Comparison of ENCODE assay signal across 29 cellular contexts in genomic region chr9:9961934-9962333, GRCh38.
"Had no signal": no experiment of that assay in that cellular context is flagged by ENCODE, and none has a peak within 500 bp of the region (broad histone marks: within the 10 kb centered on the region; RNA-seq: fewer than 3 reads in every experiment).

No MANE protein-coding gene starts in this region.

- H3K27ac ChIP-seq: heart left ventricle, left ventricle myocardium inferior, neural progenitor cell, neutrophil, skin epidermis, suprapubic skin, thoracic aorta, tibial artery, upper lobe of right lung had no signal

- DNase-seq: heart left ventricle; hypothalamus; immature natural killer cell; islet precursor cell; left ventricle myocardium inferior; mesendoderm; naive B cell; natural killer cell; nephron progenitor cell; occipital lobe; retina; right cardiac atrium; stimulated activated CD4-positive, alpha-beta T cell treated with anti-CD3 and anti-CD28 coated beads, Interleukin-12 subunit alpha, Interleukin-12 subunit beta, amount 100 ng/mL, for 4 hours; stimulated activated CD4-positive, alpha-beta T cell treated with anti-CD3 and anti-CD28 coated beads, Interleukin-4, amount 100 ng/mL, for 24 hours; stimulated activated naive CD4-positive, alpha-beta T cell; tibial artery; trophoblast cell; upper lobe of right lung had no signal

- H3K27me3 ChIP-seq: heart left ventricle, neural progenitor cell, neutrophil, suprapubic skin, tibial artery, upper lobe of right lung had no signal

- H3K4me3 Mint-ChIP-seq: immature natural killer cell; mesothelial cell of epicardium; naive B cell; natural killer cell; nephron progenitor cell; neural progenitor cell; stimulated activated effector memory CD8-positive, alpha-beta T cell treated with anti-CD3 and anti-CD28 coated beads, Interleukin-12 subunit alpha, Interleukin-12 subunit beta, amount 100 ng/mL, for 72 hours; stimulated activated naive CD8-positive, alpha-beta T cell treated with anti-CD3 and anti-CD28 coated beads, Interleukin-15, Interleukin-2, amounts not matched to agents 100 ng/mL and 50 ng/mL, for 24 hours had no signal

- H3K36me3 Mint-ChIP-seq: immature natural killer cell; mesothelial cell of epicardium; naive B cell; natural killer cell; neural progenitor cell; stimulated activated effector memory CD8-positive, alpha-beta T cell treated with anti-CD3 and anti-CD28 coated beads, Interleukin-12 subunit alpha, Interleukin-12 subunit beta, amount 100 ng/mL, for 72 hours had no signal

- H3K27ac Mint-ChIP-seq: immature natural killer cell; mesothelial cell of epicardium; naive B cell; natural killer cell; nephron progenitor cell; neural progenitor cell; progenitor cell of endocrine pancreas; stimulated activated effector memory CD8-positive, alpha-beta T cell treated with anti-CD3 and anti-CD28 coated beads, Interleukin-12 subunit alpha, Interleukin-12 subunit beta, amount 100 ng/mL, for 72 hours; stimulated activated naive CD8-positive, alpha-beta T cell treated with anti-CD3 and anti-CD28 coated beads, Interleukin-15, Interleukin-2, amounts not matched to agents 100 ng/mL and 50 ng/mL, for 24 hours had no signal

- H3K9me3 Mint-ChIP-seq: mesothelial cell of epicardium; nephron progenitor cell; neural progenitor cell; stimulated activated naive CD8-positive, alpha-beta T cell treated with anti-CD3 and anti-CD28 coated beads, Interleukin-15, Interleukin-2, amounts not matched to agents 100 ng/mL and 50 ng/mL, for 24 hours had no signal

- H3K27me3 Mint-ChIP-seq: stimulated activated naive CD8-positive, alpha-beta T cell treated with anti-CD3 and anti-CD28 coated beads, Interleukin-15, Interleukin-2, amounts not matched to agents 100 ng/mL and 50 ng/mL, for 24 hours had no signal

- H3K4me3 ChIP-seq: heart left ventricle, left ventricle myocardium inferior, lung, neural progenitor cell, skin epidermis, suprapubic skin, thoracic aorta, tibial artery, upper lobe of right lung had no signal

- ATAC-seq: heart left ventricle; natural killer cell; right cardiac atrium; sciatic nerve; stimulated activated effector memory CD8-positive, alpha-beta T cell treated with anti-CD3 and anti-CD28 coated beads, Interleukin-12 subunit alpha, Interleukin-12 subunit beta, amount 100 ng/mL, for 72 hours; upper lobe of right lung had no signal

- H3K4me1 Mint-ChIP-seq: immature natural killer cell; naive B cell; natural killer cell; nephron progenitor cell; neural progenitor cell; stimulated activated effector memory CD8-positive, alpha-beta T cell treated with anti-CD3 and anti-CD28 coated beads, Interleukin-12 subunit alpha, Interleukin-12 subunit beta, amount 100 ng/mL, for 72 hours had no signal

- H3K36me3 ChIP-seq: heart left ventricle, left ventricle myocardium inferior, neural progenitor cell, neutrophil, suprapubic skin, thoracic aorta, tibial artery, upper lobe of right lung had no signal
